31 cellular contexts compared by ENCODE assay signal in genomic region chr9:111815200-111816070, GRCh38. TPM values are rescaled to one million over a fixed set of nuclear protein-coding genes. Genes with fewer than 3 reads are reported as not detected.
DNase-seq lines count a peak whose midpoint lies in the region; ATAC-seq, FAIRE-seq and TF ChIP-seq lines count a peak whose summit lies in the region.
"Had no signal": no experiment of that assay in that cellular context is flagged by ENCODE, and none has a peak within 500 bp of the region (broad histone marks: within the 10 kb centered on the region; RNA-seq: fewer than 3 reads in every experiment).

No MANE protein-coding gene starts in this region.

- H3K4me3 ChIP-seq in bronchial epithelial cell (ENCODE audit: low read depth, low read length): no peak overlapping the region
- no peak overlapping the region for H3K4me3 ChIP-seq in left lung
- H3K4me3 ChIP-seq in vagina: no peak overlapping the region
- H3K4me3 ChIP-seq: dorsolateral prefrontal cortex, left ventricle myocardium inferior, prostate gland, right lobe of liver, SJSA1, thyroid gland, uterus had no signal

- intact Hi-C loops in left lung (cut with DNase I) (no loop called here), natural killer cell (cut with micrococcal nuclease) (no loop called here), vagina (cut with DNase I) (no loop called here), cardiac septum (cut with DNase I) (no loop called here)

- H3K9me3 Mint-ChIP-seq in natural killer cell: no peaks in the 10 kb centered on the region
- H3K9me3 Mint-ChIP-seq: activated naive CD4-positive, alpha-beta T cell treated with anti-CD3 and anti-CD28 coated beads, Interleukin-2, amount 50 U/mL, for 24 hours; activated T-helper 17 cell treated with anti-CD3 and anti-CD28 coated beads, Interleukin-2, amount 50 U/mL, for 72 hours; naive B cell; T-cell had no signal

- H3K4me1 ChIP-seq in left lung (no peaks in the 10 kb centered on the region), vagina (no peaks in the 10 kb centered on the region)
- H3K4me1 ChIP-seq: left ventricle myocardium inferior, prostate gland, right lobe of liver, SJSA1, thyroid gland, uterus had no signal

- H3K27me3 ChIP-seq in bronchial epithelial cell (ENCODE audit: control insufficient read depth, insufficient read depth, low read length): no peaks in the 10 kb centered on the region
- H3K27me3 ChIP-seq in left lung: no peaks in the 10 kb centered on the region
- H3K27me3 ChIP-seq in vagina: no peaks in the 10 kb centered on the region
- H3K27me3 ChIP-seq: brain microvascular endothelial cell, dorsolateral prefrontal cortex, right lobe of liver, SJSA1, thyroid gland, uterus had no signal

- no peaks in the 10 kb centered on the region for H3K36me3 Mint-ChIP-seq in natural killer cell
- H3K36me3 Mint-ChIP-seq: activated naive CD4-positive, alpha-beta T cell treated with anti-CD3 and anti-CD28 coated beads, Interleukin-2, amount 50 U/mL, for 24 hours; naive B cell had no signal

- peaks cover 5 to 33% of the 10 kb centered on the region in 2 donors for H3K27me3 Mint-ChIP-seq in natural killer cell (ENCODE audit: low read depth in 2 of 2)
- H3K27me3 Mint-ChIP-seq: activated naive CD4-positive, alpha-beta T cell treated with anti-CD3 and anti-CD28 coated beads, Interleukin-2, amount 50 U/mL, for 24 hours; activated T-helper 17 cell treated with anti-CD3 and anti-CD28 coated beads, Interleukin-2, amount 50 U/mL, for 72 hours; naive B cell; T-cell had no signal

- no peak overlapping the region for H3K27ac ChIP-seq in left lung
- no peak overlapping the region for H3K27ac ChIP-seq in vagina
- H3K27ac ChIP-seq: brain microvascular endothelial cell, dorsolateral prefrontal cortex, left ventricle myocardium inferior, prostate gland, right lobe of liver, SJSA1, thyroid gland, uterus, WERI-Rb-1 had no signal

- H3K36me3 ChIP-seq in bronchial epithelial cell (ENCODE audit: control insufficient read depth, insufficient read depth, low read length): no peaks in the 10 kb centered on the region
- no peaks in the 10 kb centered on the region for H3K36me3 ChIP-seq in left lung
- no peaks in the 10 kb centered on the region for H3K36me3 ChIP-seq in vagina
- H3K36me3 ChIP-seq: brain microvascular endothelial cell, left ventricle myocardium inferior, prostate gland, right lobe of liver, SJSA1, thyroid gland, uterus, WERI-Rb-1 had no signal

- TF ChIP-seq POLR2A in vagina (IDR thresholded peaks at IDR 0.05): no peak

- H3K9me3 ChIP-seq in left lung (no peaks in the 10 kb centered on the region), vagina (no peaks in the 10 kb centered on the region)
- H3K9me3 ChIP-seq: left ventricle myocardium inferior, prostate gland, right lobe of liver, SJSA1, thyroid gland, uterus had no signal

- H3K4me3 Mint-ChIP-seq in natural killer cell: no peak overlapping the region
- H3K4me3 Mint-ChIP-seq: activated naive CD4-positive, alpha-beta T cell treated with anti-CD3 and anti-CD28 coated beads, Interleukin-2, amount 50 U/mL, for 24 hours; activated T-helper 17 cell treated with anti-CD3 and anti-CD28 coated beads, Interleukin-2, amount 50 U/mL, for 72 hours; naive B cell; T-cell had no signal

- DNase-seq in COR-L47 (lab: John Stamatoyannopoulos, UW) (peak; percentile 17), NCI-H2029 (lab: John Stamatoyannopoulos, UW) (peak; percentile 47), bronchial epithelial cell (ENCODE audit: low read depth) (peak; percentile 67), left lung (no peak), natural killer cell (no peak), vagina (ENCODE audit: extremely low spot score in 2 of 2) (no peak), cardiac septum (ENCODE audit: low spot score) (no peak)
- DNase-seq: activated CD4-positive, alpha-beta T cell treated with anti-CD3 and anti-CD28 coated beads for 4 hours; amygdala; brain microvascular endothelial cell; dorsolateral prefrontal cortex; glutamatergic neuron; left ventricle myocardium inferior; naive B cell; NCI-H2227 treated with DMSO at 0.1 percent for 48 hours; right lobe of liver; RPMI8226; stimulated activated CD4-positive, alpha-beta T cell treated with anti-CD3 and anti-CD28 coated beads, Interleukin-2, amount 100 ng/mL, for 48 hours; T-cell; thyroid gland; uterus; WERI-Rb-1 had no signal

- no peaks in the 10 kb centered on the region for H3K4me1 Mint-ChIP-seq in natural killer cell
- H3K4me1 Mint-ChIP-seq: activated naive CD4-positive, alpha-beta T cell treated with anti-CD3 and anti-CD28 coated beads, Interleukin-2, amount 50 U/mL, for 24 hours; activated T-helper 17 cell treated with anti-CD3 and anti-CD28 coated beads, Interleukin-2, amount 50 U/mL, for 72 hours; T-cell had no signal

- H3K27ac Mint-ChIP-seq in natural killer cell: no peak overlapping the region
- H3K27ac Mint-ChIP-seq: activated naive CD4-positive, alpha-beta T cell treated with anti-CD3 and anti-CD28 coated beads, Interleukin-2, amount 50 U/mL, for 24 hours; activated T-helper 17 cell treated with anti-CD3 and anti-CD28 coated beads, Interleukin-2, amount 50 U/mL, for 72 hours; naive B cell; T-cell had no signal

- FAIRE-seq in bronchial epithelial cell (lab: Jason Lieb, UNC): no peak
- FAIRE-seq: GM19239 had no signal

- TF ChIP-seq CTCF in bronchial epithelial cell (IDR thresholded peaks at IDR 0.05; ENCODE audit: insufficient read depth, low read length, severe bottlenecking) (no peak), left lung (IDR thresholded peaks at IDR 0.05) (no peak), natural killer cell (IDR thresholded peaks at IDR 0.05) (no peak), vagina (IDR thresholded peaks at IDR 0.05) (no peak)

- peak; percentile 53 for ATAC-seq in left lung
- no peak for ATAC-seq in natural killer cell
- ATAC-seq: activated T-helper 17 cell treated with anti-CD3 and anti-CD28 coated beads, Interleukin-2, amount 50 U/mL, for 72 hours; right lobe of liver; T-cell had no signal

RNA-seq across cellular contexts. Expression of gene SHOC1, which starts 20.7 kb away (rescaled TPM):
- total RNA-seq in bronchial epithelial cell: under 0.01 TPM in 2 replicates
- total RNA-seq in left lung: under 1 TPM; 0.06 to 0.29 TPM
- total RNA-seq in natural killer cell: not detected
- total RNA-seq in vagina: 0.25 TPM
- not detected for total RNA-seq in cardiac septum
- total RNA-seq: activated T-helper 17 cell treated with anti-CD3 and anti-CD28 coated beads, Interleukin-2, amount 50 U/mL, for 72 hours; chondrocyte; Daoy; HT1080; left ventricle myocardium inferior; mesenteric fat pad; right lobe of liver; SJSA1; T-cell had no signal

Comparison
In these comparisons a context has a peak if more than half of its experiments do, and no peak if none do; other contexts are left out.
1. DNase-seq: peak in COR-L47 (single experiment), NCI-H2029 (single experiment) and bronchial epithelial cell (single experiment); none in left lung (0 of 2), natural killer cell (single experiment), vagina (0 of 2) and cardiac septum (single experiment).